13 cellular contexts compared by ENCODE assay signal in genomic region chr5:107425541-107426031, GRCh38.
DNase-seq lines count a peak whose midpoint lies in the region; ATAC-seq and TF ChIP-seq lines count a peak whose summit lies in the region.
"Had no signal": no experiment of that assay in that cellular context is flagged by ENCODE, and none has a peak within 500 bp of the region (broad histone marks: within the 10 kb centered on the region; RNA-seq: fewer than 3 reads in every experiment).

No MANE protein-coding gene starts in this region.

- no peak overlapping the region; the same call in 1 of the 2 replicates for H3K4me3 ChIP-seq in PC-9
- no peak overlapping the region for H3K4me3 ChIP-seq in esophagus muscularis mucosa
- H3K4me3 ChIP-seq in ovary = no peak overlapping the region
- H3K4me3 ChIP-seq: K562, right atrium auricular region had no signal

- TF ChIP-seq CTCF in PC-9 (conservative IDR thresholded peaks at IDR 0.05) = no peak
- TF ChIP-seq CTCF in omental fat pad (IDR thresholded peaks at IDR 0.05) = no peak
- no peak for TF ChIP-seq CTCF in CD4-positive, alpha-beta T cell (IDR thresholded peaks at IDR 0.05)
- no peak for TF ChIP-seq CTCF in esophagus muscularis mucosa (IDR thresholded peaks at IDR 0.05)
- no peak for TF ChIP-seq CTCF in ovary (IDR thresholded peaks at IDR 0.05)

- peaks cover 68% of the 10 kb centered on the region for H3K4me1 ChIP-seq in PC-9 (replicated peaks; ENCODE audit: insufficient read depth)
- no peaks in the 10 kb centered on the region for H3K4me1 ChIP-seq in esophagus muscularis mucosa
- H3K4me1 ChIP-seq in ovary (ENCODE audit: insufficient read depth) = no peaks in the 10 kb centered on the region

- no peaks in the 10 kb centered on the region for H3K9me3 Mint-ChIP-seq in CD4-positive, alpha-beta T cell
- H3K9me3 Mint-ChIP-seq: activated T-helper 1 cell treated with anti-CD3 and anti-CD28 coated beads, Interleukin-12 subunit alpha, Interleukin-12 subunit beta, Interleukin-2, Interleukin-4 antibody, amounts not matched to agents 30 ng/mL and 10 ng/mL and 1 ng/mL, durations not matched to agents 14 hours and 24 hours and 36 hours had no signal

- H3K27ac Mint-ChIP-seq in CD4-positive, alpha-beta T cell = no peak overlapping the region
- H3K27ac Mint-ChIP-seq: activated T-helper 1 cell treated with anti-CD3 and anti-CD28 coated beads, Interleukin-12 subunit alpha, Interleukin-12 subunit beta, Interleukin-2, Interleukin-4 antibody, amounts not matched to agents 30 ng/mL and 10 ng/mL and 1 ng/mL, durations not matched to agents 14 hours and 24 hours and 36 hours had no signal

- H3K27ac ChIP-seq in PC-9 = peak overlapping the region; percentile 85
- peak overlapping the region; percentile 67 for H3K27ac ChIP-seq in epithelial cell of prostate
- H3K27ac ChIP-seq in CD4-positive, alpha-beta T cell (ENCODE audit: low read depth, low read length) = no peak overlapping the region
- peak overlapping the region in 1 of 4 donors; percentile 8 for H3K27ac ChIP-seq in esophagus muscularis mucosa (replicated peaks in 1 of 4)
- H3K27ac ChIP-seq in ovary = no peak overlapping the region

- peak; percentile 79 for ATAC-seq in omental fat pad (ENCODE audit: low FRiP score)
- no peak for ATAC-seq in CD4-positive, alpha-beta T cell (ENCODE audit: poor library complexity)
- ATAC-seq: K562 had no signal

- no peaks in the 10 kb centered on the region for H3K4me1 Mint-ChIP-seq in CD4-positive, alpha-beta T cell (ENCODE audit: low read depth)

- POLR2A ChIA-PET in PC-9 (lab: Charles Lee; ENCODE audit: unreplicated experiment) = interaction anchor here (0.6 to 0.8 kb wide), 3 partner anchors 21 to 243 kb away, joined by 3 to 4 read pairs (median 3); no protein-coding TSS in a partner anchor
- POLR2A ChIA-PET in CD4-positive, alpha-beta T cell (lab: Charles Lee) = no interaction called here

- H2AFZ ChIP-seq in PC-9 = no peak overlapping the region

- peak overlapping the region; percentile 57 for H3K4me2 ChIP-seq in PC-9

- DNase-seq in COLO829 (ENCODE audit: low spot score) (peak; percentile 24), PC-9 (peak; percentile 43 to 89), epithelial cell of prostate (ENCODE audit: low read depth, low spot score) (peak; percentile 79), omental fat pad (ENCODE audit: low spot score) (no peak), T-helper 2 cell (no peak), esophagus muscularis mucosa (ENCODE audit: extremely low spot score) (no peak), ovary (no peak)
- no peak for DNase-seq in CD4-positive, alpha-beta T cell
- DNase-seq: left cardiac atrium, NCI-H524 had no signal

- H3K36me3 Mint-ChIP-seq in CD4-positive, alpha-beta T cell (ENCODE audit: low read depth) = no peaks in the 10 kb centered on the region

- peaks cover 18% of the 10 kb centered on the region for H3K36me3 ChIP-seq in PC-9 (ENCODE audit: low read depth)
- no peaks in the 10 kb centered on the region for H3K36me3 ChIP-seq in esophagus muscularis mucosa
- no peaks in the 10 kb centered on the region for H3K36me3 ChIP-seq in ovary
- H3K36me3 ChIP-seq: right atrium auricular region had no signal

- no peak for TF ChIP-seq POLR2A in esophagus muscularis mucosa (IDR thresholded peaks at IDR 0.05; ENCODE audit: low read depth)
- no peak for TF ChIP-seq POLR2A in ovary (IDR thresholded peaks at IDR 0.05)

- intact Hi-C loops in PC-9 (cut with micrococcal nuclease; ENCODE audit: unreplicated experiment) (loop anchor here (2.0 kb wide), 3 partner anchors 43 to 147 kb away; no protein-coding TSS in a partner anchor), esophagus muscularis mucosa (cut with DNase I) (no loop called here), ovary (cut with DNase I) (no loop called here)
- intact Hi-C loops in CD4-positive, alpha-beta T cell (cut with DNase I, micrococcal nuclease) = no loop called here

- H3K79me2 ChIP-seq in PC-9 (ENCODE audit: low read depth) = peaks cover 59% of the 10 kb centered on the region

- BruUV-seq in PC-9 (replicated peaks; lab: Mats Ljungman, UMichigan) = no TSS peak

- no peaks in the 10 kb centered on the region for H4K20me1 ChIP-seq in PC-9 (ENCODE audit: insufficient read depth)

- H3K27me3 ChIP-seq in PC-9 (ENCODE audit: insufficient read depth, low read depth) = no peaks in the 10 kb centered on the region
- H3K27me3 ChIP-seq in CD4-positive, alpha-beta T cell (ENCODE audit: control insufficient read depth, insufficient read depth, low read length) = no peaks in the 10 kb centered on the region
- H3K27me3 ChIP-seq in esophagus muscularis mucosa = peaks cover 0 to 4% (median 0%) of the 10 kb centered on the region in 4 donors
- no peaks in the 10 kb centered on the region for H3K27me3 ChIP-seq in ovary
- H3K27me3 ChIP-seq: right atrium auricular region had no signal

- no peaks in the 10 kb centered on the region for H3K9me3 ChIP-seq in PC-9 (ENCODE audit: insufficient read depth, low read depth)
- no peaks in the 10 kb centered on the region for H3K9me3 ChIP-seq in CD4-positive, alpha-beta T cell (ENCODE audit: control insufficient read depth, low read length)
- no peaks in the 10 kb centered on the region for H3K9me3 ChIP-seq in esophagus muscularis mucosa
- no peaks in the 10 kb centered on the region for H3K9me3 ChIP-seq in ovary
- H3K9me3 ChIP-seq: right atrium auricular region had no signal

- no peaks in the 10 kb centered on the region for H3K9me2 ChIP-seq in PC-9 (ENCODE audit: insufficient read depth)

- H3K4me3 Mint-ChIP-seq in CD4-positive, alpha-beta T cell = no peak overlapping the region
- H3K4me3 Mint-ChIP-seq: activated T-helper 1 cell treated with anti-CD3 and anti-CD28 coated beads, Interleukin-12 subunit alpha, Interleukin-12 subunit beta, Interleukin-2, Interleukin-4 antibody, amounts not matched to agents 30 ng/mL and 10 ng/mL and 1 ng/mL, durations not matched to agents 14 hours and 24 hours and 36 hours had no signal

- H3K27me3 Mint-ChIP-seq in CD4-positive, alpha-beta T cell = no peaks in the 10 kb centered on the region

- CTCF ChIA-PET in PC-9 (lab: Charles Lee) = no interaction called here
- CTCF ChIA-PET in CD4-positive, alpha-beta T cell (lab: Charles Lee) = interaction anchor here (1.5 kb wide), 1 partner anchor 12 kb away, joined by 4 read pairs; no protein-coding TSS in a partner anchor

- TF ChIP-seq EP300 in esophagus muscularis mucosa (IDR thresholded peaks at IDR 0.05) (no peak), ovary (IDR thresholded peaks at IDR 0.05) (no peak)

- peaks cover 38% of the 10 kb centered on the region for H3F3A ChIP-seq in PC-9 (ENCODE audit: insufficient read depth, low read depth)

- 68% methylated on average over 2 of the region's 2 CpGs for WGBS in esophagus muscularis mucosa
- 38 to 47% (median 42%) methylated on average over 2 of the region's 2 CpGs for WGBS in ovary, 3 donors

Comparison
In these comparisons a context has a peak if more than half of its experiments do, and no peak if none do; other contexts are left out.
1. DNase-seq: peak in COLO829 (single experiment), PC-9 (2 of 2) and epithelial cell of prostate (single experiment); none in omental fat pad (single experiment), T-helper 2 cell (0 of 5), CD4-positive, alpha-beta T cell (0 of 10), esophagus muscularis mucosa (single experiment) and ovary (0 of 5).
2. H3K27ac ChIP-seq: peak in PC-9 (single experiment) and epithelial cell of prostate (single experiment); none in CD4-positive, alpha-beta T cell (single experiment) and ovary (0 of 2).